Comparison of ENCODE assay signal across 8 cellular contexts in genomic region chr22:23826510-23827350, GRCh38. TPM values are rescaled to one million over a fixed set of nuclear protein-coding genes. Genes with fewer than 3 reads are reported as not detected.
DNase-seq lines count a peak whose midpoint lies in the region; ATAC-seq and TF ChIP-seq lines count a peak whose summit lies in the region.
"Had no signal": no experiment of that assay in that cellular context is flagged by ENCODE, and none has a peak within 500 bp of the region (broad histone marks: within the 10 kb centered on the region; RNA-seq: fewer than 3 reads in every experiment).

No MANE protein-coding gene starts in this region.

- TF ChIP-seq CTCF in fibroblast of villous mesenchyme (IDR thresholded peaks at IDR 0.05; ENCODE audit: insufficient read depth, low read depth, low read length) = no peak
- no peak for TF ChIP-seq CTCF in spleen (IDR thresholded peaks at IDR 0.05 in 8 of 11, conservative IDR thresholded peaks at IDR 0.05 in 3 of 11)

- no peak for TF ChIP-seq POLR2A in spleen (IDR thresholded peaks at IDR 0.05)

- WGBS in spleen, 5 donors = 80 to 94% (median 90%) methylated on average over 6 to 15 of the region's 15 CpGs

- H3K27me3 ChIP-seq in spleen (replicated peaks in 1 of 7) = no peaks in the 10 kb centered on the region
- H3K27me3 ChIP-seq: SJCRH30 had no signal

- H3K4me1 Mint-ChIP-seq in activated T-cell treated with anti-CD3 and anti-CD28 coated beads, Interleukin-2, amount 50 U/mL, for 72 hours (ENCODE audit: low read depth) = no peaks in the 10 kb centered on the region

- peaks cover 0 to 32% (median 4%) of the 10 kb centered on the region in 6 donors for H3K4me1 ChIP-seq in spleen
- H3K4me1 ChIP-seq: SJCRH30 had no signal

- peak overlapping the region; percentile 63 for H3K27ac Mint-ChIP-seq in activated T-cell treated with anti-CD3 and anti-CD28 coated beads, Interleukin-2, amount 50 U/mL, for 72 hours

- no peak for ATAC-seq in activated T-cell treated with anti-CD3 and anti-CD28 coated beads, Interleukin-2, amount 50 U/mL, for 72 hours (replicated peaks in 1 of 2)
- ATAC-seq in GM18858 (IDR thresholded peaks at IDR 0.05; ENCODE audit: unreplicated experiment) = no peak
- ATAC-seq: sciatic nerve had no signal

- intact Hi-C loops in spleen (cut with DNase I; ENCODE audit: low total_unique reads) = no loop called here

- no peak overlapping the region for H3K4me3 ChIP-seq in fibroblast of villous mesenchyme (ENCODE audit: low read depth, low read length)
- H3K4me3 ChIP-seq in spleen = no peak overlapping the region
- H3K4me3 ChIP-seq: SJCRH30 had no signal

- peaks cover 0 to 11% of the 10 kb centered on the region in 2 donors for H3K36me3 Mint-ChIP-seq in activated T-cell treated with anti-CD3 and anti-CD28 coated beads, Interleukin-2, amount 50 U/mL, for 72 hours (ENCODE audit: insufficient read depth in 2 of 2)

- no peak for DNase-seq in activated T-cell treated with anti-CD3 and anti-CD28 coated beads, Interleukin-2, amount 50 U/mL, for 72 hours
- DNase-seq in activated T-cell treated with anti-CD3 and anti-CD28 coated beads for 4 hours (no peak), fibroblast of villous mesenchyme (ENCODE audit: low read depth) (peak; percentile 86), spleen (peak; percentile 70), glomerular visceral epithelial cell (ENCODE audit: extremely low spot score) (no peak)
- DNase-seq: SJCRH30 had no signal

- no peaks in the 10 kb centered on the region for H3K27me3 Mint-ChIP-seq in activated T-cell treated with anti-CD3 and anti-CD28 coated beads, Interleukin-2, amount 50 U/mL, for 72 hours (ENCODE audit: low read depth)

- no peaks in the 10 kb centered on the region for H3K9me3 ChIP-seq in spleen
- H3K9me3 ChIP-seq: SJCRH30 had no signal

- H3K9me3 Mint-ChIP-seq in activated T-cell treated with anti-CD3 and anti-CD28 coated beads, Interleukin-2, amount 50 U/mL, for 72 hours = no peaks in the 10 kb centered on the region

- H3K36me3 ChIP-seq in spleen = peaks cover 0 to 100% (median 91%) of the 10 kb centered on the region in 6 donors

- H3K27ac ChIP-seq in spleen = no peak overlapping the region
- H3K27ac ChIP-seq: SJCRH30 had no signal

- H3K4me3 Mint-ChIP-seq in activated T-cell treated with anti-CD3 and anti-CD28 coated beads, Interleukin-2, amount 50 U/mL, for 72 hours = no peak overlapping the region

RNA-seq across cellular contexts. Expression of gene DERL3, which starts 12.1 kb away (rescaled TPM):
- 1 to 10 TPM; 2.6 to 5.2 TPM for total RNA-seq in activated T-cell treated with anti-CD3 and anti-CD28 coated beads, Interleukin-2, amount 50 U/mL, for 72 hours
- total RNA-seq in fibroblast of villous mesenchyme (0.32 and 0.86 TPM in 2 replicates), spleen (10 to 100 TPM; 10.2 to 62.8 (median 30.4) TPM)
- polyA plus RNA-seq in spleen = 10 to 100 TPM; 16.1 to 18.8 (median 17.9) TPM
- total RNA-seq: SJCRH30 had no signal

RNA-seq across cellular contexts. Expression of gene SLC2A11, which starts 30.9 kb away (rescaled TPM):
- total RNA-seq in activated T-cell treated with anti-CD3 and anti-CD28 coated beads, Interleukin-2, amount 50 U/mL, for 72 hours = 10 to 100 TPM in 1 of 2 donors, 1 to 10 TPM in 1; 10.0 to 11.1 TPM
- total RNA-seq in fibroblast of villous mesenchyme = 12.2 and 15.1 TPM in 2 replicates
- 10 to 100 TPM; 12.0 to 21.7 (median 16.9) TPM for total RNA-seq in spleen
- polyA plus RNA-seq in spleen = 10 to 100 TPM; 15.6 to 23.5 (median 16.2) TPM

RNA-seq across cellular contexts. Expression of gene SMARCB1, which starts 40.0 kb away (rescaled TPM):
- 10 to 100 TPM; 67.4 to 83.0 TPM for total RNA-seq in activated T-cell treated with anti-CD3 and anti-CD28 coated beads, Interleukin-2, amount 50 U/mL, for 72 hours
- total RNA-seq in fibroblast of villous mesenchyme (61.7 and 76.3 TPM in 2 replicates), spleen (100 to 1,000 TPM in 2 of 7 donors, 10 to 100 TPM in 5; 72.8 to 166 (median 84.6) TPM)
- 100 to 1,000 TPM in 1 of 3 donors, 10 to 100 TPM in 2; 64.2 to 100 (median 86.9) TPM for polyA plus RNA-seq in spleen

RNA-seq across cellular contexts. Expression of gene MMP11, which starts 54.1 kb away (rescaled TPM):
- under 1 TPM; 0.46 to 0.56 TPM for total RNA-seq in activated T-cell treated with anti-CD3 and anti-CD28 coated beads, Interleukin-2, amount 50 U/mL, for 72 hours
- 16.0 and 93.1 TPM in 2 replicates for total RNA-seq in fibroblast of villous mesenchyme
- 10 to 100 TPM in 1 of 7 donors, 1 to 10 TPM in 5, under 1 TPM in 1; 0.66 to 11.0 (median 3.3) TPM for total RNA-seq in spleen
- 1 to 10 TPM; 4.4 to 6.8 (median 4.7) TPM for polyA plus RNA-seq in spleen

RNA-seq across cellular contexts. Expression of gene CHCHD10, which starts 59.0 kb away (rescaled TPM):
- total RNA-seq in activated T-cell treated with anti-CD3 and anti-CD28 coated beads, Interleukin-2, amount 50 U/mL, for 72 hours = 10 to 100 TPM; 54.4 to 62.5 TPM
- 3.9 and 6.1 TPM in 2 replicates for total RNA-seq in fibroblast of villous mesenchyme
- 100 to 1,000 TPM in 1 of 7 donors, 10 to 100 TPM in 6; 16.8 to 101 (median 83.4) TPM for total RNA-seq in spleen
- 100 to 1,000 TPM; 117 to 189 (median 167) TPM for polyA plus RNA-seq in spleen

Comparison
In these comparisons a context has a peak if more than half of its experiments do, and no peak if none do; other contexts are left out.
1. DNase-seq: peak in fibroblast of villous mesenchyme (single experiment) and spleen (single experiment); none in activated T-cell treated with anti-CD3 and anti-CD28 coated beads, Interleukin-2, amount 50 U/mL, for 72 hours (0 of 2), activated T-cell treated with anti-CD3 and anti-CD28 coated beads for 4 hours (single experiment) and glomerular visceral epithelial cell (single experiment).